ENCODE assay signal across 9 cellular contexts in the genomic region with DNA sequence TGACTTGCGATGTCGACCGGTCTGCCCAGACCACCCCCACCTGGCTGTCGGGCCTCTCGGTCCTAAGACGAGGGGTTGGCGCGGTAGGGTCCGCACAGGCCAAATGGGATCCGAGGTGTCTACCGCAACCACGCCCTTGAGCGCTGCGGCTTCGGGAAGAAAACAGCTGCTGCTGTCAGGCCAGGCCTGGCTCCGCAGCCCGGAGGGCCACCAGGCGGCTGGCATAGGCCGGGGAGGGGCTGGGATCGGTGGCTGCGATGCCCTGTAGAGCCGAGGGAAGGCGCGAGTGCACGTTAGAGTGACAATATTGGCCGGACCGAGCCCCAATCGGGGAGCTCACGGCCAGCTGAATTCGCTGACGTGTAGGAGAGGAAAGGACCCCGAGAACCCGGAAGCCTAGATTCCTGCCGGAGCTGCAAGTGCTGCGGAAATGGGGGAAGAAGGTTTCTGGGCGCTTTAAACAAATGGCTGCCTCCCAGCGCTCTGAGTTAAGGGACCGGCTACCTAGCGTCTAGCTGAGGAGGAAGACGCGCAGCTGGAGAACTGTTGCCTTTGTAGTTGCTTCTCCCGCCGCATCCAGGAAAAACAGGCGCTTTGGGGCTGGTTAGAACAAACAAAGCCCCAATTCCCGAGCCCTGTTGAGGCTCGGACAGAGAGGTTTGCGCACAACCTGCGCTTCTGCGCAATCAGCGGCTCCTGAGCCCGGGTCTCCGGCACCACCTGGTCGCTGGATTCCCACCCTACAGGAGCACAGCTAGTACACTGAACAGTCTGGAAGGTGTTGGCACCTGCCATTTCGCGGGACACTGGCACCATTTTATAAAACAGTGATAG. TPM values are rescaled to one million over a fixed set of nuclear protein-coding genes. Genes with fewer than 3 reads are reported as not detected.
DNase-seq lines count a peak whose midpoint lies in the region; ATAC-seq and TF ChIP-seq lines count a peak whose summit lies in the region.
"Had no signal": no experiment of that assay in that cellular context is flagged by ENCODE, and none has a peak within 500 bp of the region (broad histone marks: within the 10 kb centered on the region; RNA-seq: fewer than 3 reads in every experiment).

No MANE protein-coding gene starts in this region.

- H3K4me3 Mint-ChIP-seq in progenitor cell of endocrine pancreas (ENCODE audit: low read depth) = peak overlapping the region; percentile 51

- peaks cover 12% of the 10 kb centered on the region for H3K4me1 ChIP-seq in cardiac muscle cell (ENCODE audit: low read depth)
- no peaks in the 10 kb centered on the region for H3K4me1 ChIP-seq in prostate gland (replicated peaks)

- H3K36me3 ChIP-seq in cardiac muscle cell (no peaks in the 10 kb centered on the region), prostate gland (no peaks in the 10 kb centered on the region)

- no peaks in the 10 kb centered on the region for H3K36me3 Mint-ChIP-seq in progenitor cell of endocrine pancreas (ENCODE audit: insufficient read depth)

- no peaks in the 10 kb centered on the region for H3K9me3 Mint-ChIP-seq in progenitor cell of endocrine pancreas (ENCODE audit: low read depth)

- DNase-seq in ELF-1 (ENCODE audit: low read depth, low spot score) (peak; percentile 86), SK-N-DZ (ENCODE audit: low spot score) (peak; percentile 38), cardiac muscle cell (ENCODE audit: low read depth in 1 of 2, low spot score in 1 of 2) (peak in 1 of 2 donors; percentile 64), progenitor cell of endocrine pancreas (ENCODE audit: low spot score, unreplicated experiment) (no peak), NCI-H774 (lab: John Stamatoyannopoulos, UW) (no peak), prostate gland (ENCODE audit: low spot score) (no peak)
- DNase-seq in stimulated activated CD4-positive, alpha-beta T cell treated with anti-CD3 and anti-CD28 coated beads, Interleukin-4, amount 100 ng/mL, for 4 hours = no peak
- DNase-seq: NCI-H1436 had no signal

- H3K27ac Mint-ChIP-seq in progenitor cell of endocrine pancreas = no peak overlapping the region

- H3K9me3 ChIP-seq in cardiac muscle cell (ENCODE audit: low read depth) = no peaks in the 10 kb centered on the region
- H3K9me3 ChIP-seq in prostate gland = no peaks in the 10 kb centered on the region

- H3K27me3 ChIP-seq in cardiac muscle cell (peaks cover 100% of the 10 kb centered on the region), prostate gland (replicated peaks; ENCODE audit: insufficient read depth) (peaks cover 79% of the 10 kb centered on the region)

- 4% methylated on average over 55 of the region's 55 CpGs for WGBS in prostate gland

- TF ChIP-seq CTCF in cardiac muscle cell (IDR thresholded peaks at IDR 0.05; ENCODE audit: low read depth, low read length) = no peak
- TF ChIP-seq CTCF in progenitor cell of endocrine pancreas (IDR thresholded peaks at IDR 0.05; ENCODE audit: unreplicated experiment) = peak; percentile 37
- no peak for TF ChIP-seq CTCF in prostate gland (IDR thresholded peaks at IDR 0.05)

- TF ChIP-seq POLR2A in prostate gland (IDR thresholded peaks at IDR 0.05) = no peak

- intact Hi-C loops in prostate gland (cut with DNase I) = no loop called here

- ATAC-seq in GM21526 (IDR thresholded peaks at IDR 0.05; ENCODE audit: low FRiP score, unreplicated experiment) = no peak

- H3K4me1 Mint-ChIP-seq in progenitor cell of endocrine pancreas (ENCODE audit: low read depth) = peaks cover 7% of the 10 kb centered on the region

- no peak overlapping the region for H3K27ac ChIP-seq in cardiac muscle cell
- H3K27ac ChIP-seq in prostate gland = no peak overlapping the region

- H3K27me3 Mint-ChIP-seq in progenitor cell of endocrine pancreas = peaks cover 96% of the 10 kb centered on the region

- peak overlapping the region; percentile 32 for H3K4me3 ChIP-seq in cardiac muscle cell
- no peak overlapping the region for H3K4me3 ChIP-seq in prostate gland

RNA-seq across cellular contexts. Expression of gene ZIC4, which starts 14.0 kb away (rescaled TPM):
- polyA plus RNA-seq in SK-N-DZ (2014; cell fraction: cytosol; rRNA removed) = not detected in 2 replicates
- polyA plus RNA-seq in SK-N-DZ (2014; cell fraction: nucleus; rRNA removed) = not detected in 2 replicates
- total RNA-seq in cardiac muscle cell (not detected in 2 replicates), progenitor cell of endocrine pancreas (not detected in 2 replicates), prostate gland (not detected)
- not detected in 2 replicates for polyA plus RNA-seq in cardiac muscle cell

RNA-seq across cellular contexts. Expression of gene ZIC1, which starts 16.9 kb away (rescaled TPM):
- not detected in 2 replicates for polyA plus RNA-seq in SK-N-DZ (2014; cell fraction: cytosol; rRNA removed)
- polyA plus RNA-seq in SK-N-DZ (2014; cell fraction: nucleus; rRNA removed) = 0.02 TPM in 1 of 2 replicates, not detected in the other
- total RNA-seq in cardiac muscle cell (not detected in 2 replicates), progenitor cell of endocrine pancreas (0.40 and 0.77 TPM in 2 replicates), prostate gland (not detected)
- polyA plus RNA-seq in cardiac muscle cell = 0.35 TPM in 1 of 2 replicates, not detected in the other

Comparison
In these comparisons a context has a peak if more than half of its experiments do, and no peak if none do; other contexts are left out.
1. DNase-seq: peak in ELF-1 (single experiment) and SK-N-DZ (single experiment); none in progenitor cell of endocrine pancreas (single experiment), NCI-H774 (single experiment), prostate gland (single experiment) and stimulated activated CD4-positive, alpha-beta T cell treated with anti-CD3 and anti-CD28 coated beads, Interleukin-4, amount 100 ng/mL, for 4 hours (0 of 2).